Comparison of ENCODE assay signal across 7 cellular contexts in the genomic region with DNA sequence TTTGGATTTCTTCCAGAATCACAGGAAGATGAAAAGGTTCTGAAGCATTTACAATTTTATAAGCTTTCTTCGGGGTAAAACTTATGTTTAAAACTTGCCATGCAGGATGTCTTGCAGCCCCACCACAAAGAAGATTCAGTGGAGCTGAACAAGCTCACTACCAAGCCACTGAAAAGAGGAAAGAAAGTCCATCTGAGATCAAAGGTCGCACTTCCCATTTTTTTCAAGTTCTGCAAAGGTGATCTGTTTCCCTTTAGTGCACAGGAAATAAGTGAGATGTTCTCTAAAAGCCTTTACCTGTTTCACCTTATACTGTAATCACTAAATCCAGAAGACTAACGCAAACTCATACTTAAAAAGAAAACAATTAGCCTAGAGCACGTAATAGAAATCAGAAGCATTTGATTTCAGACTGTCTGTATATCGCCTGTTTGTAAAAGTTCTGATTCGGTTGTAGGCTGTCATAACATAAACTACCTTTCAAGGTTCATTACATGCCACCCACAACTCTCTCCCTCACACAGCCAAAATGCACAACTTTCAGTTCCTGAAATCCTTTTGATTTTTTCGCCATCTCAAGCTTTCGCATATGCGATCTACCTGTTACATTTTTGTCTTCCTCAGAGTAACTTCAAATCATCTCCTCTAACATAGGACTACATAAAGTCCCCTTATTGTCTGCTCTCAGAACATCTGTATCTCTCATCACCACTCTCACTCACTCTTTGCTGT. TPM values are rescaled to one million over a fixed set of nuclear protein-coding genes. Genes with fewer than 3 reads are reported as not detected.
A peak's percentile ranks its signal among the peaks of the same experiment; 100 is the strongest.
DNase-seq lines count a peak whose midpoint lies in the region; ATAC-seq and TF ChIP-seq lines count a peak whose summit lies in the region.

No MANE protein-coding gene starts in this region.

- peaks cover 23% of the 10 kb centered on the region for H3K4me1 Mint-ChIP-seq in CD4-positive, alpha-beta T cell (ENCODE audit: low read depth)
- H3K4me1 Mint-ChIP-seq in chondrocyte (ENCODE audit: low read depth) = peaks cover 12% of the 10 kb centered on the region

- ATAC-seq in GM19351 (IDR thresholded peaks at IDR 0.05; ENCODE audit: unreplicated experiment) = peak; percentile 36
- peak; percentile 46 for ATAC-seq in HG03175 (IDR thresholded peaks at IDR 0.05; ENCODE audit: unreplicated experiment)
- ATAC-seq in CD4-positive, alpha-beta T cell (ENCODE audit: poor library complexity) = no peak

- POLR2A ChIA-PET in CD4-positive, alpha-beta T cell (lab: Charles Lee) = interaction anchor here (0.6 to 2.2 kb wide), 3 partner anchors 50 to 1560 kb away, joined by 3 to 16 read pairs (median 3); partner anchors contain the start of gene RNF146

- H3K36me3 Mint-ChIP-seq in CD4-positive, alpha-beta T cell (ENCODE audit: low read depth) = no peaks in the 10 kb centered on the region
- H3K36me3 Mint-ChIP-seq in chondrocyte (ENCODE audit: low read depth) = no peaks in the 10 kb centered on the region

- no peaks in the 10 kb centered on the region for H3K9me3 Mint-ChIP-seq in CD4-positive, alpha-beta T cell
- no peaks in the 10 kb centered on the region for H3K9me3 Mint-ChIP-seq in chondrocyte (ENCODE audit: low read depth)

- TF ChIP-seq CTCF in cardiac fibroblast (IDR thresholded peaks at IDR 0.05; ENCODE audit: low read depth, low read length) (no peak), chondrocyte (IDR thresholded peaks at IDR 0.05) (no peak)
- TF ChIP-seq CTCF in CD4-positive, alpha-beta T cell (IDR thresholded peaks at IDR 0.05) = no peak

- H3K27ac ChIP-seq in CD4-positive, alpha-beta T cell (ENCODE audit: low read depth, low read length) = no peak overlapping the region

- H3K4me3 Mint-ChIP-seq in CD4-positive, alpha-beta T cell = no peak overlapping the region
- no peak overlapping the region for H3K4me3 Mint-ChIP-seq in chondrocyte (ENCODE audit: unreplicated experiment)

- intact Hi-C loops in CD4-positive, alpha-beta T cell (cut with DNase I, micrococcal nuclease) = loop anchor here in 1 of 2 experiments (5.0 kb wide), 2 partner anchors 39 to 74 kb away; partner anchors contain the start of gene RNF146

- no peaks in the 10 kb centered on the region for H3K9me3 ChIP-seq in CD4-positive, alpha-beta T cell (ENCODE audit: control insufficient read depth, low read length)

- no peaks in the 10 kb centered on the region for H3K27me3 ChIP-seq in CD4-positive, alpha-beta T cell (ENCODE audit: control insufficient read depth, insufficient read depth, low read length)

- peak in 1 of 2 donors; percentile 9 for DNase-seq in cardiac fibroblast (ENCODE audit: low read depth in 2 of 2)
- no peak for DNase-seq in skeletal muscle cell (ENCODE audit: low read depth)
- no peak for DNase-seq in CD4-positive, alpha-beta T cell
- no peak for DNase-seq in chondrocyte (ENCODE audit: low spot score)
- no peak for DNase-seq in NCI-H1417 (lab: John Stamatoyannopoulos, UW)

- H3K4me3 ChIP-seq in cardiac fibroblast (replicated peaks in 1 of 2; ENCODE audit: low read depth in 2 of 2, low read length in 2 of 2) (peak overlapping the region; percentile 73), skeletal muscle cell (ENCODE audit: low read depth, low read length) (peak overlapping the region; percentile 87)

- no peaks in the 10 kb centered on the region for H3K27me3 Mint-ChIP-seq in CD4-positive, alpha-beta T cell
- H3K27me3 Mint-ChIP-seq in chondrocyte (ENCODE audit: low read depth) = no peaks in the 10 kb centered on the region

- CTCF ChIA-PET in CD4-positive, alpha-beta T cell (lab: Charles Lee) = interaction anchor here (0.5 to 1.1 kb wide), 2 partner anchors 175 to 278 kb away, joined by 3 read pairs; no protein-coding TSS in a partner anchor

- H3K27ac Mint-ChIP-seq in CD4-positive, alpha-beta T cell = no peak overlapping the region
- H3K27ac Mint-ChIP-seq in chondrocyte (ENCODE audit: unreplicated experiment) = no peak overlapping the region

RNA-seq across cellular contexts. Expression of gene ECHDC1, which starts 1.8 kb away (rescaled TPM):
- 1 to 10 TPM; 6.5 to 7.4 TPM for total RNA-seq in CD4-positive, alpha-beta T cell
- 35.7 to 47.4 TPM (median 40.4 TPM) in 3 replicates for total RNA-seq in chondrocyte
